In the genomic region with DNA sequence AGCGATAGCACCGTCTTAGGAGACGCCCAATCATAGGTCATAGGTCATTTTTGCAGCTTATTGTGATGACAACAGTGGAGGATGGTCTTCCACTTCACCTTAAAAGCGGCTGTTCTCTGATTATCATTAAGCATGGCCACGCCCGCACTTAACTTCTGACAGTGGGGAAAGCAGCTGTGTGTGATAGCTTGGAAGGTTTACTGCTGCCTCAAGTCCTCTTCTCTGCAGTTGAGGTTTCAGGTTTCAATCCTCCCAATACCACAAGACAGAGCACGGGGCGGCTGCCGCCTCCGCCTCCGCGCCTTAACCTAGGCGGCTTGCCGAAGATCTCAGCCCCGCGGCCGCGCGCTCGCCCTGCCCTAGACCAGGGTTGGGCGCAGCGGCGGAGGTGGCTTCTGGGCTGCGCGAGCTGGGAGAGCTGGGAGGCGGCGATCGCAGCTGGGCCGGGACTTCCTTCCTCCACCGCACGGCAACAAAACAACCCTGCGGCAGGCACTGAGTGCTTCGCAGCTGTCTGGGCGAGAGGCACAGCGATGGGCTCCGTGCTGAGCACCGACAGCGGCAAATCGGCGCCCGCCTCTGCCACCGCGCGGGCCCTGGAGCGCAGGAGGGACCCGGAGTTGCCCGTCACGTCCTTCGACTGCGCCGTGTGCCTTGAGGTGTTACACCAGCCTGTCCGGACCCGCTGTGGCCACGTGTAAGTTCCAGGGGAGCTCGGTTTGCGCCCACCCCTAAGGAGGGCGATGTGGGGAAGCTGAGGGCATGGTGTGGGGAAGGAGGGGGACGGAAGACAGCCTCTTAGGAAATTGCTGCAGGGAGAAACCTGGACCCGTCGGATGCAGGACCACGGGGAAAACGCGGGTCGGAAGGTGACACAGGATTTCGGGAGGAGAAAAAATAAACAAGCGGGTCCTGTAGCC, we compare ENCODE assay signal across 8 cellular contexts. TPM values are rescaled to one million over a fixed set of nuclear protein-coding genes. Genes with fewer than 3 reads are reported as not detected.
DNase-seq lines count a peak whose midpoint lies in the region; ATAC-seq and TF ChIP-seq lines count a peak whose summit lies in the region.

Gene RNF125, plus strand, starts transcription at position 495 of the 920 bp plus-strand sequence. Its CDS starts 39 bp downstream, at position 534.

- H3K27me3 Mint-ChIP-seq in naive thymus-derived CD4-positive, alpha-beta T cell: peaks cover 0 to 5% (median 0%) of the 10 kb centered on the region in 5 donors
- no peaks in the 10 kb centered on the region for H3K27me3 Mint-ChIP-seq in stimulated activated memory B cell treated with anti-CD40 and anti-IgM and Interleukin-4, amounts not matched to agents 10 μg/mL and 1 μg/mL and 100 μg/mL, for 72 hours

- no peaks in the 10 kb centered on the region for H3K9me3 ChIP-seq in fibroblast of lung (ENCODE audit: control insufficient read depth, insufficient read depth, low read depth, low read length)
- no peaks in the 10 kb centered on the region for H3K9me3 ChIP-seq in naive thymus-derived CD4-positive, alpha-beta T cell (ENCODE audit: control insufficient read depth in 2 of 3, low read length in 3 of 3)

- no peaks in the 10 kb centered on the region for H3K4me1 ChIP-seq in fibroblast of lung (ENCODE audit: control insufficient read depth, extremely low read depth, insufficient read depth, low read length)
- H3K4me1 ChIP-seq in naive thymus-derived CD4-positive, alpha-beta T cell (ENCODE audit: control insufficient read depth in 2 of 2, insufficient read depth in 2 of 2, low read length in 2 of 2): peaks cover 34% of the 10 kb centered on the region in 2 donors

- H3K9ac ChIP-seq in fibroblast of lung (ENCODE audit: insufficient read depth, low read length): no peak within 1 kb of the TSS

- peak within 1 kb of the TSS; percentile 85 for H3K4me2 ChIP-seq in fibroblast of lung (ENCODE audit: extremely low read depth, insufficient read depth, low read length)

- peaks cover 0 to 3% (median 0%) of the 10 kb centered on the region in 11 donors for H3K9me3 Mint-ChIP-seq in naive thymus-derived CD4-positive, alpha-beta T cell
- no peaks in the 10 kb centered on the region for H3K9me3 Mint-ChIP-seq in stimulated activated memory B cell treated with anti-CD40 and anti-IgM and Interleukin-4, amounts not matched to agents 10 μg/mL and 1 μg/mL and 100 μg/mL, for 72 hours

- peak within 1 kb of the TSS; percentile 87 to 99 (median 96) for H3K27ac Mint-ChIP-seq in naive thymus-derived CD4-positive, alpha-beta T cell
- peak within 1 kb of the TSS; percentile 92 for H3K27ac Mint-ChIP-seq in stimulated activated memory B cell treated with anti-CD40 and anti-IgM and Interleukin-4, amounts not matched to agents 10 μg/mL and 1 μg/mL and 100 μg/mL, for 72 hours

- peak; percentile 95 for ATAC-seq in GM21528 (IDR thresholded peaks at IDR 0.05; ENCODE audit: low FRiP score, unreplicated experiment)
- ATAC-seq in naive thymus-derived CD4-positive, alpha-beta T cell: peak; percentile 87
- peak; percentile 94 for ATAC-seq in stimulated activated memory B cell treated with anti-CD40 and anti-IgM and Interleukin-4, amounts not matched to agents 10 μg/mL and 1 μg/mL and 100 μg/mL, for 72 hours

- H3K4me1 Mint-ChIP-seq in naive thymus-derived CD4-positive, alpha-beta T cell: peaks cover 36 to 72% (median 57%) of the 10 kb centered on the region in 7 donors
- peaks cover 31% of the 10 kb centered on the region for H3K4me1 Mint-ChIP-seq in stimulated activated memory B cell treated with anti-CD40 and anti-IgM and Interleukin-4, amounts not matched to agents 10 μg/mL and 1 μg/mL and 100 μg/mL, for 72 hours

- H3K4me3 ChIP-seq in fibroblast of lung (replicated peaks in 1 of 4; ENCODE audit: control extremely low read depth in 1 of 4, insufficient read depth in 1 of 4, low read depth in 3 of 4, low read length in 4 of 4): peak within 1 kb of the TSS; percentile 22 to 69 (median 48)
- H3K4me3 ChIP-seq in naive thymus-derived CD4-positive, alpha-beta T cell (ENCODE audit: low read length): peak within 1 kb of the TSS; percentile 89

- H3K36me3 ChIP-seq in fibroblast of lung (ENCODE audit: control insufficient read depth, insufficient read depth, low read length): no peaks in the 10 kb centered on the region
- H3K36me3 ChIP-seq in naive thymus-derived CD4-positive, alpha-beta T cell (ENCODE audit: control insufficient read depth in 2 of 3, insufficient read depth in 3 of 3, low read length in 3 of 3): peaks cover 0 to 14% (median 0%) of the 10 kb centered on the region in 3 experiments

- no peaks in the 10 kb centered on the region for H3K79me2 ChIP-seq in fibroblast of lung (ENCODE audit: control insufficient read depth, insufficient read depth, low read length)

- peaks cover 0 to 23% (median 8%) of the 10 kb centered on the region in 5 donors for H3K36me3 Mint-ChIP-seq in naive thymus-derived CD4-positive, alpha-beta T cell
- H3K36me3 Mint-ChIP-seq in stimulated activated memory B cell treated with anti-CD40 and anti-IgM and Interleukin-4, amounts not matched to agents 10 μg/mL and 1 μg/mL and 100 μg/mL, for 72 hours: no peaks in the 10 kb centered on the region

- DNase-seq in DMS114 treated with DMSO at 0.1 percent for 48 hours (lab: John Stamatoyannopoulos, UW; ENCODE audit: unreplicated experiment) (peak; percentile 22), HuH-7.5 (ENCODE audit: low spot score) (peak; percentile 28), fibroblast of lung (ENCODE audit: low read depth in 2 of 2) (peak; percentile 80 to 91)
- peak; percentile 89 to 92 for DNase-seq in activated T-cell treated with anti-CD3 and anti-CD28 coated beads, Interleukin-2, amount 50 U/mL, for 48 hours
- peak; percentile 83 to 97 (median 95) for DNase-seq in naive thymus-derived CD4-positive, alpha-beta T cell

- H3K27ac ChIP-seq in fibroblast of lung (ENCODE audit: insufficient read depth, low read length): no peak within 1 kb of the TSS
- H3K27ac ChIP-seq in naive thymus-derived CD4-positive, alpha-beta T cell (ENCODE audit: low read depth, low read length): peak within 1 kb of the TSS; percentile 87

- no peaks in the 10 kb centered on the region for H3K27me3 ChIP-seq in fibroblast of lung (ENCODE audit: control insufficient read depth, insufficient read depth, low read length)
- no peaks in the 10 kb centered on the region for H3K27me3 ChIP-seq in naive thymus-derived CD4-positive, alpha-beta T cell (ENCODE audit: control insufficient read depth in 2 of 2, insufficient read depth in 2 of 2, low read length in 2 of 2)

- POLR2A ChIA-PET in naive thymus-derived CD4-positive, alpha-beta T cell (lab: Charles Lee): interaction anchor here (0.7 to 4.6 kb wide), 29 partner anchors 8 to 117 kb away, joined by 3 to 100 read pairs (median 4); partner anchors contain the start of genes RNF138 and TRAPPC8

- peak within 1 kb of the TSS; percentile 87 to 99 (median 96) for H3K4me3 Mint-ChIP-seq in naive thymus-derived CD4-positive, alpha-beta T cell
- H3K4me3 Mint-ChIP-seq in stimulated activated memory B cell treated with anti-CD40 and anti-IgM and Interleukin-4, amounts not matched to agents 10 μg/mL and 1 μg/mL and 100 μg/mL, for 72 hours: peak within 1 kb of the TSS; percentile 90

- TF ChIP-seq CTCF in fibroblast of lung (conservative IDR thresholded peaks at IDR 0.05 in 1 of 2, IDR thresholded peaks at IDR 0.05 in 1 of 2; ENCODE audit: low read depth in 1 of 2, low read length in 2 of 2): no peak

- intact Hi-C loops in naive thymus-derived CD4-positive, alpha-beta T cell (cut with micrococcal nuclease): loop anchor here (1.0 to 5.0 kb wide), 9 partner anchors 23 to 452 kb away; partner anchors contain the start of genes TRAPPC8 (in 2 of the 2) and GAREM1 (in 1 of the 2)

- peak within 1 kb of the TSS; percentile 79 for H2AFZ ChIP-seq in fibroblast of lung (ENCODE audit: low read length)

- H4K20me1 ChIP-seq in fibroblast of lung (ENCODE audit: control insufficient read depth, extremely low read depth, insufficient read depth, low read length): no peaks in the 10 kb centered on the region

- CTCF ChIA-PET in naive thymus-derived CD4-positive, alpha-beta T cell (lab: Charles Lee): interaction anchor here (0.8 to 3.9 kb wide), 14 partner anchors 20 to 82 kb away, joined by 3 to 18 read pairs (median 4); partner anchors contain the start of genes RNF138 and TRAPPC8

TF ChIP-seq in PFSK-1, 5 proteins besides CTCF, POLR2A, EP300 and RAD21:
- TF ChIP-seq SIN3A (IDR thresholded peaks at IDR 0.05; ENCODE audit: borderline replicate concordance, insufficient read depth, low read length): no peak
- no peak for TF ChIP-seq TAF1 (IDR thresholded peaks at IDR 0.05; ENCODE audit: borderline replicate concordance, insufficient read depth, low read length)
- peak; percentile 64 for TF ChIP-seq FOXP2 (optimal IDR thresholded peaks at IDR 0.05; ENCODE audit: borderline replicate concordance, extremely low read depth, extremely low read length, insufficient read depth)

RNA-seq across cellular contexts. Expression of gene RNF125, which starts in this region (rescaled TPM):
- 0.24 TPM for polyA plus RNA-seq in PFSK-1 (2012; ENCODE audit: insufficient read length, low read depth)
- 0.26 and 0.33 TPM in 2 replicates for total RNA-seq in fibroblast of lung
- polyA plus RNA-seq in fibroblast of lung: 0.14 and 0.67 TPM in 2 replicates
- 0.10 and 0.28 TPM in 2 replicates for polyA plus RNA-seq in fibroblast of lung (2012)
- polyA minus RNA-seq in fibroblast of lung (ENCODE audit: low replicate concordance): 0.19 and 0.39 TPM in 2 replicates
- total RNA-seq in naive thymus-derived CD4-positive, alpha-beta T cell: 10 to 100 TPM; 30.3 to 59.8 (median 37.1) TPM
- polyA plus RNA-seq in naive thymus-derived CD4-positive, alpha-beta T cell: 10 to 100 TPM; 20.9 to 64.7 TPM

Comparison
In these comparisons a context has a peak if more than half of its experiments do, and no peak if none do; other contexts are left out.
1. RNA of gene RNF125 (total RNA-seq): 30.3 to 59.8 TPM in naive thymus-derived CD4-positive, alpha-beta T cell; 0.26 to 0.33 TPM in fibroblast of lung; every median in the first group is over 10 times any median in the second.
2. RNA of gene RNF125 (polyA plus RNA-seq): 20.9 to 64.7 TPM in naive thymus-derived CD4-positive, alpha-beta T cell; 0.10 to 0.67 TPM in fibroblast of lung; every median in the first group is over 10 times any median in the second.
3. Peak in DNase-seq, H3K4me3 ChIP-seq and H3K4me2 ChIP-seq in fibroblast of lung; RNA of the gene not detected or under 1 TPM.
4. DNase-seq: peak in every context shown above with its lines; median percentile 95 in naive thymus-derived CD4-positive, alpha-beta T cell; 90 in activated T-cell treated with anti-CD3 and anti-CD28 coated beads, Interleukin-2, amount 50 U/mL, for 48 hours; 86 in fibroblast of lung; 28 in HuH-7.5; 22 in DMS114 treated with DMSO at 0.1 percent for 48 hours.
5. Peak in every context shown above with its lines, with median percentiles within 50 percentile points of each other: ATAC-seq.